Comparison of ENCODE assay signal across 18 cellular contexts in the genomic region with DNA sequence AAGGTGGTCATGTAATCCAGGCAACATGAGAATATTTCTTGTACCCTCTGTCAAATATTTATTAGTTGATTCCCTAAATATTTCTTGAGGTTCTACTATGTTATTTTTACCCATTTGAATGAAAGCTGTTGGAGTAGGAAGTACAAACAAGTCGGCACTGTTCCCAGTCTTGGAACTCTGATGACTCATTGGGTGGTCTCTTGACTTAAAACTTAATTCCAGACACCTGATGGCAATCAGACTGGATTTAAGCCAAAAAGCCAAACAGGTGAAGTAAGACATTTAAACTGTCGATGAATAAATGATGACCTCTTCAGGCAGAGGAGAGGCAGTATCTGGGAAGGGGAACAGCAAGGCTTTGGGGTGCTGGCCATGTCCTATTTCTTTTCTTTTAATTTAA. TPM values are rescaled to one million over a fixed set of nuclear protein-coding genes. Genes with fewer than 3 reads are reported as not detected.
DNase-seq lines count a peak whose midpoint lies in the region; ATAC-seq and TF ChIP-seq lines count a peak whose summit lies in the region.
"Had no signal": no experiment of that assay in that cellular context is flagged by ENCODE, and none has a peak within 500 bp of the region (broad histone marks: within the 10 kb centered on the region; RNA-seq: fewer than 3 reads in every experiment).

No MANE protein-coding gene starts in this region.

- peak; percentile 63 for DNase-seq in NCI-H748 (lab: John Stamatoyannopoulos, UW; ENCODE audit: unreplicated experiment)
- no peak for DNase-seq in NCI-H748 treated with DMSO at 0.1 percent for 48 hours (lab: John Stamatoyannopoulos, UW)
- DNase-seq in NCI-H1105 treated with DMSO at 0.1 percent for 48 hours (lab: John Stamatoyannopoulos, UW) = peak; percentile 83
- DNase-seq in dermis blood vessel endothelial cell = peak; percentile 59
- peak; percentile 68 for DNase-seq in retinal pigment epithelial cell (ENCODE audit: low read depth)
- DNase-seq in thyroid gland = no peak
- DNase-seq in HuH-7 (ENCODE audit: low spot score) = no peak
- DNase-seq: CD8-positive, alpha-beta memory T cell; H7; MM.1S; NCI-H1092 treated with DMSO at 0.1 percent for 48 hours; NCI-H1694 treated with DMSO at 0.1 percent for 48 hours; NCI-H345; NCI-H526 had no signal

- H3K4me3 ChIP-seq in retinal pigment epithelial cell (ENCODE audit: low read length) (no peak overlapping the region), thyroid gland (replicated peaks in 1 of 3) (no peak overlapping the region)
- H3K4me3 ChIP-seq: BLaER1 treated with 17β-estradiol and CSF1 and Interleukin-3, amounts not matched to agents 10 nM and 100 nM; SJSA1 had no signal

- intact Hi-C loops in thyroid gland (cut with DNase I) = no loop called here

- H3K27ac ChIP-seq in thyroid gland = no peak overlapping the region
- H3K27ac ChIP-seq: RWPE1, SJSA1 had no signal

- no peaks in the 10 kb centered on the region for H3K27me3 ChIP-seq in thyroid gland
- H3K27me3 ChIP-seq: BLaER1 treated with 17β-estradiol and CSF1 and Interleukin-3, amounts not matched to agents 10 nM and 100 nM; SJSA1 had no signal

- ATAC-seq in GM19452 (IDR thresholded peaks at IDR 0.05; ENCODE audit: unreplicated experiment) = no peak

- 39 to 61% methylated on average over 2 of the region's 2 CpGs for WGBS in thyroid gland, 2 donors

- no peaks in the 10 kb centered on the region for H3K36me3 ChIP-seq in thyroid gland
- H3K36me3 ChIP-seq: BLaER1 treated with 17β-estradiol and CSF1 and Interleukin-3, amounts not matched to agents 10 nM and 100 nM; SJSA1 had no signal

- H3K9me3 ChIP-seq in thyroid gland = no peaks in the 10 kb centered on the region
- H3K9me3 ChIP-seq: SJSA1 had no signal

- TF ChIP-seq POLR2A in thyroid gland (IDR thresholded peaks at IDR 0.05) = no peak

- no peaks in the 10 kb centered on the region for H3K4me1 ChIP-seq in thyroid gland
- H3K4me1 ChIP-seq: SJSA1 had no signal

- TF ChIP-seq CTCF in retinal pigment epithelial cell (conservative IDR thresholded peaks at IDR 0.05; ENCODE audit: low read depth, low read length) (no peak), thyroid gland (IDR thresholded peaks at IDR 0.05) (no peak)

RNA-seq across cellular contexts. Expression of gene C2CD4A, which starts 22.8 kb away (rescaled TPM):
- total RNA-seq in dermis blood vessel endothelial cell (1.5 and 2.7 TPM in 2 replicates), thyroid gland (under 1 TPM in 3 of 4 donors, not detected in 1; 0.22 to 0.39 (median 0.25) TPM)
- total RNA-seq: H7, SJSA1 had no signal

RNA-seq across cellular contexts. Expression of gene VPS13C, which starts 29.4 kb away (rescaled TPM):
- total RNA-seq in dermis blood vessel endothelial cell (132 and 135 TPM in 2 replicates), thyroid gland (100 to 1,000 TPM in 3 of 4 donors, 10 to 100 TPM in 1; 99.4 to 159 (median 119) TPM)

Comparison
In these comparisons a context has a peak if more than half of its experiments do, and no peak if none do; other contexts are left out.
1. DNase-seq: peak in NCI-H748 (single experiment), NCI-H1105 treated with DMSO at 0.1 percent for 48 hours (single experiment), dermis blood vessel endothelial cell (single experiment) and retinal pigment epithelial cell (single experiment); none in NCI-H748 treated with DMSO at 0.1 percent for 48 hours (single experiment), thyroid gland (0 of 2) and HuH-7 (single experiment).